In genomic region chr2:192498747-192499146, GRCh38 we compare ENCODE assay signal across 17 cellular contexts.
"Had no signal": no experiment of that assay in that cellular context is flagged by ENCODE, and none has a peak within 500 bp of the region (broad histone marks: within the 10 kb centered on the region; RNA-seq: fewer than 3 reads in every experiment).

No MANE protein-coding gene starts in this region.

- H3K9me3 ChIP-seq: esophagus muscularis mucosa, gastrocnemius medialis, sigmoid colon, upper lobe of left lung had no signal

- H3K27me3 ChIP-seq: esophagus muscularis mucosa, gastrocnemius medialis, sigmoid colon, upper lobe of left lung had no signal

- H3K27me3 Mint-ChIP-seq: activated naive CD8-positive, alpha-beta T cell treated with anti-CD3 and anti-CD28 coated beads, Interleukin-2, amount 10 ng/mL, durations not matched to agents 7 days and 5 days had no signal

- H3K4me3 Mint-ChIP-seq: activated naive CD8-positive, alpha-beta T cell treated with anti-CD3 and anti-CD28 coated beads, Interleukin-2, amount 10 ng/mL, durations not matched to agents 7 days and 5 days; nephron had no signal

- H3K36me3 Mint-ChIP-seq: activated naive CD8-positive, alpha-beta T cell treated with anti-CD3 and anti-CD28 coated beads, Interleukin-2, amount 10 ng/mL, durations not matched to agents 7 days and 5 days had no signal

- H3K27ac Mint-ChIP-seq: activated naive CD8-positive, alpha-beta T cell treated with anti-CD3 and anti-CD28 coated beads, Interleukin-2, amount 10 ng/mL, durations not matched to agents 7 days and 5 days; nephron had no signal

- DNase-seq: activated CD4-positive, alpha-beta T cell treated with anti-CD3 and anti-CD28 coated beads, Interleukin-2, amount 50 U/mL, for 4 hours; activated naive CD4-positive, alpha-beta T cell treated with Interleukin-2 at 50 U/mL for 16 hours; activated naive CD8-positive, alpha-beta T cell treated with anti-CD3 and anti-CD28 coated beads, Interleukin-2, amount 10 ng/mL, durations not matched to agents 7 days and 5 days; activated T-cell treated with anti-CD3 and anti-CD28 coated beads, Interleukin-2, amount 50 U/mL, for 48 hours; amniotic stem cell; gastrocnemius medialis; hippocampal formation; occipital lobe; posterior cingulate gyrus; sigmoid colon; stimulated activated CD4-positive, alpha-beta T cell treated with anti-CD3 and anti-CD28 coated beads, Interleukin-4, amount 100 ng/mL, for 1 hour; stimulated activated naive CD4-positive, alpha-beta T cell; T-helper 9 cell; upper lobe of left lung had no signal

- H3K4me1 ChIP-seq: esophagus muscularis mucosa, gastrocnemius medialis, sigmoid colon, upper lobe of left lung had no signal

- H3K36me3 ChIP-seq: esophagus muscularis mucosa, gastrocnemius medialis, sigmoid colon, upper lobe of left lung had no signal

- H3K9me3 Mint-ChIP-seq: activated naive CD8-positive, alpha-beta T cell treated with anti-CD3 and anti-CD28 coated beads, Interleukin-2, amount 10 ng/mL, durations not matched to agents 7 days and 5 days; nephron had no signal

- H3K4me1 Mint-ChIP-seq: activated naive CD8-positive, alpha-beta T cell treated with anti-CD3 and anti-CD28 coated beads, Interleukin-2, amount 10 ng/mL, durations not matched to agents 7 days and 5 days; nephron had no signal

- H3K4me3 ChIP-seq: coronary artery, esophagus muscularis mucosa, gastrocnemius medialis, sigmoid colon, upper lobe of left lung had no signal

- H3K27ac ChIP-seq: coronary artery, esophagus muscularis mucosa, gastrocnemius medialis, sigmoid colon, upper lobe of left lung had no signal

- ATAC-seq: gastrocnemius medialis had no signal
